Comparison of ENCODE assay signal across 8 cellular contexts in the genomic region with DNA sequence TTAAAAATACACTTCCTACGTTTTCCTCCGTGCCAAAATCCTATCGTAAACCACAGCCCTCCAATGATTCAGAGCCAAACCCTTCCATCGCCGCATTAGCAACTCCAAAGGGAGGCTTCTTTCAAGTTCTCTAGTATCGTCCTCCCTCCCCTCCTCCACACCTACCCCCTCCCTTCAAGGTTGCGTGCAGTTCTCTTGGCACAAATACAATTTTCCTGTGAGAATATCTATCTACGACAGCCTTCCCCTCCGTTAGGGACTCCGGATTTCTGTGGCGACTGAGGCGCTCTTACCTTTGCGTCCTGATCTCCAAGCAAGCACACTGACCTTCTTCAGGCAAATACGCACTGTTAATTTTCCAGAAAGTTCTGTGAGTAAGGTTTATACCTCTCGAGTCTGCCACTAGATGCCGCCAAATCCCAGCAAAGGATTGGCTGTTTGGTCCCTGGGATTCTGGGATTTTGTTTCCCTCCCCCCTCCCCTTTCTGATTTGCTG. TPM values are rescaled to one million over a fixed set of nuclear protein-coding genes. Genes with fewer than 3 reads are reported as not detected.
DNase-seq lines count a peak whose midpoint lies in the region; ATAC-seq and TF ChIP-seq lines count a peak whose summit lies in the region.

No MANE protein-coding gene starts in this region.

- H3K27ac Mint-ChIP-seq in CD4-positive, alpha-beta T cell = no peak overlapping the region

- no peaks in the 10 kb centered on the region for H3K27me3 ChIP-seq in CD4-positive, alpha-beta T cell (ENCODE audit: control insufficient read depth, insufficient read depth, low read length)
- H3K27me3 ChIP-seq in NT2/D1 (ENCODE audit: insufficient read depth, insufficient read length) (no peaks in the 10 kb centered on the region), esophagus squamous epithelium (no peaks in the 10 kb centered on the region), muscle layer of colon (ENCODE audit: control insufficient read depth in 1 of 2, insufficient read depth in 2 of 2, low read length in 2 of 2) (peaks cover 0 to 18% of the 10 kb centered on the region in 2 donors)

- intact Hi-C loops in CD4-positive, alpha-beta T cell (cut with DNase I, micrococcal nuclease) = loop anchor here (5.0 to 10.0 kb wide), 5 partner anchors 63 to 477 kb away; a partner anchor contains a TSS
- intact Hi-C loops in esophagus squamous epithelium (cut with DNase I) = no loop called here

- H3K36me3 ChIP-seq in NT2/D1 (ENCODE audit: insufficient read depth, insufficient read length, low read length) (peaks cover 46% of the 10 kb centered on the region), esophagus squamous epithelium (peaks cover 0 to 23% (median 0%) of the 10 kb centered on the region in 3 donors), muscle layer of colon (ENCODE audit: insufficient read depth, low read length) (peaks cover 8% of the 10 kb centered on the region)

- H3K4me1 ChIP-seq in NT2/D1 (ENCODE audit: insufficient read depth, insufficient read length) (no peaks in the 10 kb centered on the region), esophagus squamous epithelium (peaks cover 0 to 23% (median 0%) of the 10 kb centered on the region in 3 donors), muscle layer of colon (ENCODE audit: insufficient read depth, low read length) (peaks cover 7% of the 10 kb centered on the region)

- H3K9me3 Mint-ChIP-seq in CD4-positive, alpha-beta T cell = no peaks in the 10 kb centered on the region

- no peak for ATAC-seq in CD4-positive, alpha-beta T cell (ENCODE audit: poor library complexity)
- ATAC-seq in stimulated activated naive CD8-positive, alpha-beta T cell treated with anti-CD3 and anti-CD28 coated beads, Interleukin-15, Interleukin-2, amounts not matched to agents 100 U/mL and 50 U/mL, for 24 hours = peak; percentile 4
- ATAC-seq in HG02973 (IDR thresholded peaks at IDR 0.05; ENCODE audit: unreplicated experiment) = no peak

- DNase-seq in CD4-positive, alpha-beta T cell = peak; percentile 12 to 49 (median 30)
- DNase-seq in HUDEP-2 (lab: John Stamatoyannopoulos, UW; ENCODE audit: unreplicated experiment in 76 of 76) (peak in 66 of 76 experiments; percentile 1 to 70 (median 22)), NT2/D1 (ENCODE audit: low read depth, low spot score) (peak; percentile 76), activated T-cell treated with anti-CD3 and anti-CD28 coated beads for 4 hours (peak; percentile 32), esophagus squamous epithelium (lab: John Stamatoyannopoulos, UW) (no peak)
- peak; percentile 65 for DNase-seq in stimulated activated naive CD8-positive, alpha-beta T cell treated with anti-CD3 and anti-CD28 coated beads, Interleukin-15, Interleukin-2, amounts not matched to agents 100 U/mL and 50 U/mL, for 24 hours

- H3K4me1 Mint-ChIP-seq in CD4-positive, alpha-beta T cell (ENCODE audit: low read depth) = peaks cover 4% of the 10 kb centered on the region

- H3K4me3 Mint-ChIP-seq in CD4-positive, alpha-beta T cell = no peak overlapping the region

- no peak for TF ChIP-seq POLR2A in esophagus squamous epithelium (IDR thresholded peaks at IDR 0.05)

- CTCF ChIA-PET in CD4-positive, alpha-beta T cell (lab: Charles Lee) = no interaction called here

- H3K27ac ChIP-seq in CD4-positive, alpha-beta T cell (ENCODE audit: low read depth, low read length) = peak overlapping the region; percentile 92
- H3K27ac ChIP-seq in esophagus squamous epithelium (peak overlapping the region; percentile 88 to 95 (median 92)), muscle layer of colon (ENCODE audit: low read depth, low read length) (peak overlapping the region; percentile 90)

- peak; percentile 60 for TF ChIP-seq CTCF in CD4-positive, alpha-beta T cell (IDR thresholded peaks at IDR 0.05)
- TF ChIP-seq CTCF in esophagus squamous epithelium (IDR thresholded peaks at IDR 0.05) = peak in 5 of 6 experiments; percentile 49 to 69 (median 56)

- H3K9ac ChIP-seq in NT2/D1 (ENCODE audit: insufficient read length, low read depth) (peak overlapping the region; percentile 85), muscle layer of colon (ENCODE audit: low read length) (peak overlapping the region; percentile 81)

- no peaks in the 10 kb centered on the region for H3K9me3 ChIP-seq in CD4-positive, alpha-beta T cell (ENCODE audit: control insufficient read depth, low read length)
- H3K9me3 ChIP-seq in NT2/D1 (ENCODE audit: insufficient read depth, low read length) (no peaks in the 10 kb centered on the region; the same call in 1 of the 2 replicates), esophagus squamous epithelium (no peaks in the 10 kb centered on the region), muscle layer of colon (ENCODE audit: low read length) (no peaks in the 10 kb centered on the region)

- peaks cover 25% of the 10 kb centered on the region for H3K36me3 Mint-ChIP-seq in CD4-positive, alpha-beta T cell (ENCODE audit: low read depth)

- 0 to 25% methylated on average over 16 of the region's 16 CpGs for WGBS in esophagus squamous epithelium, 2 donors

- H3K27me3 Mint-ChIP-seq in CD4-positive, alpha-beta T cell = no peaks in the 10 kb centered on the region

- POLR2A ChIA-PET in CD4-positive, alpha-beta T cell (lab: Charles Lee) = interaction anchor here (1.0 to 1.3 kb wide), 2 partner anchors 231 to 469 kb away, joined by 8 to 10 read pairs; a partner anchor contains a TSS

- H3K4me3 ChIP-seq in NT2/D1 (ENCODE audit: insufficient read length, low read depth) = peak overlapping the region; percentile 66
- peak overlapping the region; percentile 40 to 63 (median 56) for H3K4me3 ChIP-seq in esophagus squamous epithelium
- peak overlapping the region; percentile 49 to 69 for H3K4me3 ChIP-seq in muscle layer of colon (ENCODE audit: low read depth in 1 of 2, low read length in 2 of 2)

RNA-seq across cellular contexts. Expression of a gene that starts 1.2 kb away (rescaled TPM):
- 100 to 1,000 TPM; 201 to 212 TPM for total RNA-seq in CD4-positive, alpha-beta T cell
- total RNA-seq in esophagus squamous epithelium = 100 to 1,000 TPM; 189 to 240 (median 235) TPM

RNA-seq across cellular contexts. Expression of a gene that starts 23.0 kb away (rescaled TPM):
- not detected for total RNA-seq in CD4-positive, alpha-beta T cell
- total RNA-seq in esophagus squamous epithelium = not detected

RNA-seq across cellular contexts. Expression of a gene that starts 59.0 kb away (rescaled TPM):
- 1 to 10 TPM; 4.0 to 4.9 TPM for total RNA-seq in CD4-positive, alpha-beta T cell
- 10 to 100 TPM; 10.9 to 89.6 (median 25.7) TPM for total RNA-seq in esophagus squamous epithelium
